In the genomic region with DNA sequence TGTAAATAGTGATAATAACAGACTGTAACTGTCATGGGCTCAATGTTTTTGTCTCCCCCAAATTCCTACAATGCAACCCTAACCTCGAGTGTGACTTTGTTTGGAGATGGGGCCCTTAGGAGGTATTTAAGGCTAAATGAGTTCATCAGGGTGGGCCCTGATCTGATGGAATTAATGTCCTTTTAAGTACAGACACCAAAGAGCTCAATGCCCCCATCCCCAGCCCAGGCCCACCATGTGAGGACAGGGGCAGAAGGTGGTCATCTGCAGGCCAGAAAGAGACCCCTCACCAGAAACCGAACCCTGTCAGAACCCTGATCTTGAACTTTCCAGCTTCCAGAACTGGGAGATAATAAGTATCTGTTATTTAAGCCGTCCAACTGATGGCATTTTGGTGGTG, we compare ENCODE assay signal across 10 cellular contexts.
DNase-seq lines count a peak whose midpoint lies in the region; ATAC-seq and TF ChIP-seq lines count a peak whose summit lies in the region.
"Had no signal": no experiment of that assay in that cellular context is flagged by ENCODE, and none has a peak within 500 bp of the region (broad histone marks: within the 10 kb centered on the region; RNA-seq: fewer than 3 reads in every experiment).

No MANE protein-coding gene starts in this region.

- H3K36me3 ChIP-seq in thymus (ENCODE audit: control insufficient read depth, insufficient read depth) (peaks cover 1% of the 10 kb centered on the region), endodermal cell (ENCODE audit: control insufficient read depth, insufficient read depth, low read length) (no peaks in the 10 kb centered on the region)
- H3K36me3 ChIP-seq: heart right ventricle had no signal

- H3K4me1 ChIP-seq in thymus (ENCODE audit: control insufficient read depth, insufficient read depth, low read length) (peaks cover 12% of the 10 kb centered on the region), endodermal cell (ENCODE audit: control insufficient read depth, insufficient read depth, low read length) (no peaks in the 10 kb centered on the region)

- DNase-seq in activated T-cell treated with anti-CD3 and anti-CD28 coated beads, Interleukin-2, amount 50 U/mL, for 24 hours = no peak
- DNase-seq in activated T-cell treated with anti-CD3 and anti-CD28 coated beads, Interleukin-2, amount 50 U/mL, for 48 hours = no peak
- DNase-seq in activated CD4-positive, alpha-beta memory T cell treated with anti-CD3 and anti-CD28 coated beads, Interleukin-2, amount 10 ng/mL, durations not matched to agents 7 days and 5 days = no peak
- no peak for DNase-seq in WTC11 (ENCODE audit: low spot score)
- DNase-seq in endodermal cell = no peak
- DNase-seq: heart right ventricle, NCI-H1436 had no signal

- H3K4me1 Mint-ChIP-seq in activated T-cell treated with anti-CD3 and anti-CD28 coated beads, Interleukin-2, amount 50 U/mL, for 24 hours (ENCODE audit: low read depth) = peaks cover 96% of the 10 kb centered on the region
- peaks cover 93% of the 10 kb centered on the region for H3K4me1 Mint-ChIP-seq in activated CD4-positive, alpha-beta memory T cell treated with anti-CD3 and anti-CD28 coated beads, Interleukin-2, amount 10 ng/mL, durations not matched to agents 7 days and 5 days
- H3K4me1 Mint-ChIP-seq in WTC11 = peaks cover 67% of the 10 kb centered on the region
- H3K4me1 Mint-ChIP-seq in endodermal cell = peaks cover 34% of the 10 kb centered on the region

- H3K9me3 Mint-ChIP-seq in activated T-cell treated with anti-CD3 and anti-CD28 coated beads, Interleukin-2, amount 50 U/mL, for 24 hours = peaks cover 2% of the 10 kb centered on the region
- H3K9me3 Mint-ChIP-seq in activated CD4-positive, alpha-beta memory T cell treated with anti-CD3 and anti-CD28 coated beads, Interleukin-2, amount 10 ng/mL, durations not matched to agents 7 days and 5 days = no peaks in the 10 kb centered on the region
- no peaks in the 10 kb centered on the region for H3K9me3 Mint-ChIP-seq in WTC11
- no peaks in the 10 kb centered on the region for H3K9me3 Mint-ChIP-seq in endodermal cell

- TF ChIP-seq CTCF in WTC11 (IDR thresholded peaks at IDR 0.05) = no peak
- TF ChIP-seq CTCF in endodermal cell (conservative IDR thresholded peaks at IDR 0.05) = no peak

- H3K27me3 ChIP-seq in layer of hippocampus (ENCODE audit: control insufficient read depth, insufficient read depth, low read length) = no peaks in the 10 kb centered on the region
- H3K27me3 ChIP-seq in thymus (ENCODE audit: control insufficient read depth, insufficient read depth) = no peaks in the 10 kb centered on the region
- H3K27me3 ChIP-seq in endodermal cell (ENCODE audit: control insufficient read depth, insufficient read depth, low read length, poor library complexity, severe bottlenecking) = no peaks in the 10 kb centered on the region
- H3K27me3 ChIP-seq: heart right ventricle had no signal

- H3K4me3 ChIP-seq in thymus (ENCODE audit: low read length) (no peak overlapping the region), endodermal cell (ENCODE audit: low read length) (no peak overlapping the region)

- no peaks in the 10 kb centered on the region for H3K9me3 ChIP-seq in thymus (ENCODE audit: control insufficient read depth)
- H3K9me3 ChIP-seq in endodermal cell (ENCODE audit: control insufficient read depth, low read length) = no peaks in the 10 kb centered on the region
- H3K9me3 ChIP-seq: heart right ventricle had no signal

- WGBS in thymus = 97% methylated on average over 3 of the region's 3 CpGs
- WGBS in endodermal cell (ENCODE audit: insufficient coverage in 1 of 2, insufficient read length in 1 of 2), 2 experiments = 78 to 100% methylated on average over 1 to 3 of the region's 3 CpGs

- ATAC-seq in WTC11 = no peak
- no peak for ATAC-seq in HG03108 (IDR thresholded peaks at IDR 0.05; ENCODE audit: unreplicated experiment)

- H3K9ac ChIP-seq in endodermal cell (ENCODE audit: extremely low read depth, low read length, poor library complexity, severe bottlenecking) = no peak overlapping the region

- POLR2A ChIA-PET in activated CD4-positive, alpha-beta memory T cell treated with anti-CD3 and anti-CD28 coated beads, Interleukin-2, amount 10 ng/mL, durations not matched to agents 7 days and 5 days (lab: Charles Lee) = interaction anchor here (1.0 to 13.0 kb wide), 14 partner anchors 11 to 83 kb away, joined by 3 to 198 read pairs (median 12); a partner anchor contains a TSS
- POLR2A ChIA-PET in WTC11 (lab: Charles Lee) = no interaction called here

- peak overlapping the region; percentile 70 for H3K4me3 Mint-ChIP-seq in activated T-cell treated with anti-CD3 and anti-CD28 coated beads, Interleukin-2, amount 50 U/mL, for 24 hours
- peak overlapping the region; percentile 74 for H3K4me3 Mint-ChIP-seq in activated CD4-positive, alpha-beta memory T cell treated with anti-CD3 and anti-CD28 coated beads, Interleukin-2, amount 10 ng/mL, durations not matched to agents 7 days and 5 days
- H3K4me3 Mint-ChIP-seq in WTC11 = no peak overlapping the region
- no peak overlapping the region for H3K4me3 Mint-ChIP-seq in endodermal cell

- H3K27ac Mint-ChIP-seq in activated T-cell treated with anti-CD3 and anti-CD28 coated beads, Interleukin-2, amount 50 U/mL, for 24 hours = peak overlapping the region; percentile 98
- peak overlapping the region; percentile 97 for H3K27ac Mint-ChIP-seq in activated CD4-positive, alpha-beta memory T cell treated with anti-CD3 and anti-CD28 coated beads, Interleukin-2, amount 10 ng/mL, durations not matched to agents 7 days and 5 days
- no peak overlapping the region for H3K27ac Mint-ChIP-seq in WTC11
- no peak overlapping the region for H3K27ac Mint-ChIP-seq in endodermal cell

- peak overlapping the region; percentile 92 for H3K27ac ChIP-seq in layer of hippocampus (ENCODE audit: low read depth, low read length)
- H3K27ac ChIP-seq in thymus (ENCODE audit: low read depth) = peak overlapping the region; percentile 46
- H3K27ac ChIP-seq in endodermal cell (ENCODE audit: low read depth, low read length) = no peak overlapping the region

- H3K27me3 Mint-ChIP-seq in activated T-cell treated with anti-CD3 and anti-CD28 coated beads, Interleukin-2, amount 50 U/mL, for 24 hours = no peaks in the 10 kb centered on the region
- H3K27me3 Mint-ChIP-seq in activated CD4-positive, alpha-beta memory T cell treated with anti-CD3 and anti-CD28 coated beads, Interleukin-2, amount 10 ng/mL, durations not matched to agents 7 days and 5 days = no peaks in the 10 kb centered on the region
- H3K27me3 Mint-ChIP-seq in WTC11 (ENCODE audit: low read depth) (no peaks in the 10 kb centered on the region), endodermal cell (ENCODE audit: insufficient read depth) (no peaks in the 10 kb centered on the region)

- CTCF ChIA-PET in activated CD4-positive, alpha-beta memory T cell treated with anti-CD3 and anti-CD28 coated beads, Interleukin-2, amount 10 ng/mL, durations not matched to agents 7 days and 5 days (lab: Charles Lee) = interaction anchor here (0.9 to 5.3 kb wide), 6 partner anchors 15 to 51 kb away, joined by 3 to 28 read pairs (median 6); no protein-coding TSS in a partner anchor
- CTCF ChIA-PET in WTC11 (lab: Charles Lee) = no interaction called here

- peaks cover 49% of the 10 kb centered on the region for H3K36me3 Mint-ChIP-seq in activated T-cell treated with anti-CD3 and anti-CD28 coated beads, Interleukin-2, amount 50 U/mL, for 24 hours (ENCODE audit: low read depth)
- peaks cover 11% of the 10 kb centered on the region for H3K36me3 Mint-ChIP-seq in activated CD4-positive, alpha-beta memory T cell treated with anti-CD3 and anti-CD28 coated beads, Interleukin-2, amount 10 ng/mL, durations not matched to agents 7 days and 5 days (ENCODE audit: low read depth)
- no peaks in the 10 kb centered on the region; the same call in 1 of the 2 replicates for H3K36me3 Mint-ChIP-seq in WTC11
- no peaks in the 10 kb centered on the region for H3K36me3 Mint-ChIP-seq in endodermal cell (ENCODE audit: low read depth)

TF ChIP-seq in WTC11, 78 proteins besides CTCF, POLR2A, EP300 and RAD21:
- TF ChIP-seq GABPB1 (CRISPR knock-in tag; IDR thresholded peaks at IDR 0.05) (no peak), ZNF671 (CRISPR knock-in tag; IDR thresholded peaks at IDR 0.05) (no peak), GTF2I (CRISPR knock-in tag; conservative IDR thresholded peaks at IDR 0.05) (no peak), NFATC4 (CRISPR knock-in tag; IDR thresholded peaks at IDR 0.05) (no peak), ZNF317 (CRISPR knock-in tag; IDR thresholded peaks at IDR 0.05; ENCODE audit: borderline replicate concordance, low read depth) (no peak)

Comparison
In these comparisons a context has a peak if more than half of its experiments do, and no peak if none do; other contexts are left out.
1. H3K27ac Mint-ChIP-seq: peak in activated T-cell treated with anti-CD3 and anti-CD28 coated beads, Interleukin-2, amount 50 U/mL, for 24 hours (single experiment) and activated CD4-positive, alpha-beta memory T cell treated with anti-CD3 and anti-CD28 coated beads, Interleukin-2, amount 10 ng/mL, durations not matched to agents 7 days and 5 days (single experiment); none in WTC11 (single experiment) and endodermal cell (single experiment).
2. H3K4me3 Mint-ChIP-seq: peak in activated T-cell treated with anti-CD3 and anti-CD28 coated beads, Interleukin-2, amount 50 U/mL, for 24 hours (single experiment) and activated CD4-positive, alpha-beta memory T cell treated with anti-CD3 and anti-CD28 coated beads, Interleukin-2, amount 10 ng/mL, durations not matched to agents 7 days and 5 days (single experiment); none in WTC11 (single experiment) and endodermal cell (single experiment).